In the genomic region with DNA sequence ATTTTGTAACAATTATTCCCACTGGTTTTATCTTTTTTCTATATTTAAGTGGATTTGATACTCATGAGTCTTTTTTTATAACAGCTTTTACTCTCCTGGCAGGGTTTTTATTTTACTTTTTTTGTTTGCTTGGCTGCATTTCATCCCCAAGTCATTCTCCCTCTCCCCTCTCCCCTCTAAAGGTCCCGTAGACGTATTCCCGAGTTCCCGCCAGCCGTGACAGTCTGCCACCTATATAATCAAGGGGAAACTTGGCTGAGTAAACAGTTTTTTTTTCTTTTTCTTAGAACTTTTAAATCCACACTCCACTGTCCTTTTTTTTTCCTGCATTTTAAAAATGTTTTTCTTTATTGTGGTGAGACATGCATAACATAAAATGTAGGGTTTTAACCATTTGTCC, we compare ENCODE assay signal across 21 cellular contexts.
"Had no signal": no experiment of that assay in that cellular context is flagged by ENCODE, and none has a peak within 500 bp of the region (broad histone marks: within the 10 kb centered on the region; RNA-seq: fewer than 3 reads in every experiment).

No MANE protein-coding gene starts in this region.

- ATAC-seq: activated T-helper 17 cell treated with anti-CD3 and anti-CD28 coated beads, Interleukin-2, amount 50 U/mL, for 72 hours; K562; PC-3 had no signal

- H3K27ac Mint-ChIP-seq: activated CD4-positive, alpha-beta memory T cell treated with anti-CD3 and anti-CD28 coated beads for 36 hours; activated CD4-positive, alpha-beta T cell treated with anti-CD3 and anti-CD28 coated beads, Interleukin-2, amount 10 ng/mL, durations not matched to agents 7 days and 5 days; activated naive CD4-positive, alpha-beta T cell treated with anti-CD3 and anti-CD28 coated beads, Interleukin-2, amount 10 ng/mL, durations not matched to agents 7 days and 5 days; activated naive CD8-positive, alpha-beta T cell treated with anti-CD3 and anti-CD28 coated beads for 36 hours; activated T-helper 17 cell treated with anti-CD3 and anti-CD28 coated beads, Interleukin-2, amount 50 U/mL, for 72 hours had no signal

- H3K36me3 Mint-ChIP-seq: activated CD4-positive, alpha-beta memory T cell treated with anti-CD3 and anti-CD28 coated beads for 36 hours; activated naive CD4-positive, alpha-beta T cell treated with anti-CD3 and anti-CD28 coated beads, Interleukin-2, amount 10 ng/mL, durations not matched to agents 7 days and 5 days; activated naive CD8-positive, alpha-beta T cell treated with anti-CD3 and anti-CD28 coated beads for 36 hours had no signal

- H3K9me3 Mint-ChIP-seq: activated CD4-positive, alpha-beta memory T cell treated with anti-CD3 and anti-CD28 coated beads for 36 hours; activated CD4-positive, alpha-beta T cell treated with anti-CD3 and anti-CD28 coated beads, Interleukin-2, amount 10 ng/mL, durations not matched to agents 7 days and 5 days; activated naive CD4-positive, alpha-beta T cell treated with anti-CD3 and anti-CD28 coated beads, Interleukin-2, amount 10 ng/mL, durations not matched to agents 7 days and 5 days; activated naive CD8-positive, alpha-beta T cell treated with anti-CD3 and anti-CD28 coated beads for 36 hours; activated T-helper 17 cell treated with anti-CD3 and anti-CD28 coated beads, Interleukin-2, amount 50 U/mL, for 72 hours had no signal

- H3K27ac ChIP-seq: VCaP had no signal

- H3K4me3 ChIP-seq: K562 had no signal

- H3K4me3 Mint-ChIP-seq: activated CD4-positive, alpha-beta memory T cell treated with anti-CD3 and anti-CD28 coated beads for 36 hours; activated CD4-positive, alpha-beta T cell treated with anti-CD3 and anti-CD28 coated beads, Interleukin-2, amount 10 ng/mL, durations not matched to agents 7 days and 5 days; activated naive CD4-positive, alpha-beta T cell treated with anti-CD3 and anti-CD28 coated beads, Interleukin-2, amount 10 ng/mL, durations not matched to agents 7 days and 5 days; activated naive CD8-positive, alpha-beta T cell treated with anti-CD3 and anti-CD28 coated beads for 36 hours; activated T-helper 17 cell treated with anti-CD3 and anti-CD28 coated beads, Interleukin-2, amount 50 U/mL, for 72 hours had no signal

- DNase-seq: activated CD4-positive, alpha-beta memory T cell treated with anti-CD3 and anti-CD28 coated beads for 36 hours; activated CD4-positive, alpha-beta T cell treated with anti-CD3 and anti-CD28 coated beads, Interleukin-2, amount 10 ng/mL, durations not matched to agents 7 days and 5 days; activated CD4-positive, CD25-positive, alpha-beta regulatory T cell; activated CD8-positive, alpha-beta memory T cell treated with anti-CD3 and anti-CD28 coated beads for 24 hours; activated gamma-delta T cell treated with Interleukin-2 at 50 U/mL for 16 hours; activated naive CD4-positive, alpha-beta T cell treated with anti-CD3 and anti-CD28 coated beads, Interleukin-2, amount 10 ng/mL, durations not matched to agents 7 days and 5 days; activated naive CD8-positive, alpha-beta T cell treated with anti-CD3 and anti-CD28 coated beads for 36 hours; activated T-cell treated with anti-CD3 and anti-CD28 coated beads, Interleukin-2, amount 50 U/mL, for 48 hours; MV-4-11; NCI-H1092 treated with DMSO at 0.1 percent for 48 hours; NCI-H1417 treated with DMSO at 0.1 percent for 48 hours; NCI-H1694; NCI-H2029; NCI-H446; NCI-H524; PC-3; SHP77 treated with DMSO at 0.1 percent for 48 hours; T-helper 1 cell had no signal
